ENCODE assay signal across 22 cellular contexts in the genomic region with DNA sequence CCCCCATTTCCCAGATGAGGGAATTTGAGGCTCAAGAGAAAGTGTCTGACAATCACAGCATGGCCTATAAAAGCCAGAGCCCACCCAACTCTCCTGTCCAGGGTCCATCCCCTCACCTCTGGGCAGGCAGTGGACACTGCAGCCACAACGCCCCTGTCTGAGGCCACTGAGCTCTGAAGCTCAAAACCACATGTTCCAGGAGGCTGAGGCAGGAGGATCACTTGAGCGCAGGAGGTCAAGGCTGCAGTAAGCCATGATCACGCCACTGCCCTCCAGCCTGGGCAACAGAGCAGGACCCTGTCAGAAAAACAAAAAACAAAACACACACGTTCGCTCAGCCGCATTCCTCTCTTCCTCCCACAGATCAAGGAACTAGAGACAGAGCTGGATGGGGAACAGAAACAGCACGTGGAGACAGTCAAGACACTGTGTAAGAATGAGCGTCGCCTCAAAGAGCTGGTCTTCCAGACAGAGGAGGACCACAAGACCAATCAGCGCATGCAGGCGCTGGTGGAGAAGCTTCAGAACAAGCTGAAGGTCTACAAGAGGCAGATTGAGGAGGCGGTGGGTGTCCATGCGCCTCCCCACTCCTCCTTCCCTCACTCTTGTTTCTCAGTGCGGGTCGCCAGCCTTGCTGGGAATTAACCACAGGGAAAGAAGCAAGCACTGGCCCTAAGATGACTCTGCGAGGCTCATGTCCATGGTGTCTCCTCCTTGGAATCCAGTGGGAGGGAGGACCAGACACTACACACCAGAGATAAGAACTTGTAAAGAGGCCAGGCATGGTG. TPM values are rescaled to one million over a fixed set of nuclear protein-coding genes. Genes with fewer than 3 reads are reported as not detected.
DNase-seq lines count a peak whose midpoint lies in the region; FAIRE-seq and TF ChIP-seq lines count a peak whose summit lies in the region.
"Had no signal": no experiment of that assay in that cellular context is flagged by ENCODE, and none has a peak within 500 bp of the region (broad histone marks: within the 10 kb centered on the region; RNA-seq: fewer than 3 reads in every experiment).

No MANE protein-coding gene starts in this region.

- H3K56ac ChIP-seq in H1 (replicated peaks; ENCODE audit: insufficient read length, low read depth, low read length), result no peak overlapping the region

- H3K4me1 ChIP-seq in GM23248 (ENCODE audit: insufficient read depth), result no peaks in the 10 kb centered on the region
- H3K4me1 ChIP-seq in H1 (replicated peaks in 1 of 4; ENCODE audit: control insufficient read depth in 3 of 4, insufficient read depth in 4 of 4, low read length in 3 of 4), result no peaks in the 10 kb centered on the region; a peak in 1 of 7 replicates
- no peaks in the 10 kb centered on the region for H3K4me1 ChIP-seq in osteoblast (ENCODE audit: insufficient read depth, low read length)

- H2BK120ac ChIP-seq in H1 (replicated peaks; ENCODE audit: low read depth, low read length), result no peak overlapping the region

- H2BK15ac ChIP-seq in H1 (ENCODE audit: low read length), result no peak overlapping the region

- FAIRE-seq in H1 (lab: Jason Lieb, UNC), result no peak
- FAIRE-seq: HTR-8/SVneo had no signal

- peaks cover 7% of the 10 kb centered on the region for H3K4me1 Mint-ChIP-seq in HFFc6 (ENCODE audit: low read depth)
- H3K4me1 Mint-ChIP-seq: CD4-positive, CD25-positive, alpha-beta regulatory T cell had no signal

- in situ Hi-C loops in GM23248 (cut with MboI), result no loop called here

- H3K27me3 ChIP-seq in GM23248 (replicated peaks; ENCODE audit: insufficient read depth) (no peaks in the 10 kb centered on the region), H1 (replicated peaks in 1 of 4; ENCODE audit: control insufficient read depth in 3 of 4, extremely low read depth in 1 of 4, insufficient read depth in 3 of 4, low read length in 3 of 4) (no peaks in the 10 kb centered on the region), osteoblast (ENCODE audit: insufficient read depth, low read length) (no peaks in the 10 kb centered on the region)

- H3K27me3 Mint-ChIP-seq in HFFc6 (ENCODE audit: insufficient read depth), result peaks cover 7% of the 10 kb centered on the region
- H3K27me3 Mint-ChIP-seq: CD4-positive, CD25-positive, alpha-beta regulatory T cell had no signal

- no peak overlapping the region for H4K8ac ChIP-seq in H1 (ENCODE audit: extremely low read depth, insufficient read depth, low read length)

- peaks cover 9% of the 10 kb centered on the region for H3K9me3 Mint-ChIP-seq in HFFc6

- H2BK20ac ChIP-seq in H1 (ENCODE audit: low read length), result no peak overlapping the region

- WGBS in GM23248 (ENCODE audit: low coverage in 1 of 2, low lambda C conversion rate in 2 of 2, missing lambda C conversion rate in 2 of 2), 2 experiments, result 84 to 92% methylated on average over 16 of the region's 16 CpGs
- WGBS in H1 (ENCODE audit: extremely low coverage in 1 of 2, insufficient coverage in 1 of 2, insufficient read length in 1 of 2, insufficient replicate concordance in 2 of 2, low coverage in 1 of 2, low lambda C conversion rate in 2 of 2, missing lambda C conversion rate in 1 of 2), 2 experiments, result 85% methylated on average over 16 of the region's 16 CpGs; no CpG with 5 or more reads in 1 of the 2 experiments

- no peaks in the 10 kb centered on the region for H3K9me2 ChIP-seq in GM23248 (ENCODE audit: insufficient read depth)

- no peaks in the 10 kb centered on the region for H4K20me1 ChIP-seq in GM23248 (ENCODE audit: insufficient read depth)
- H4K20me1 ChIP-seq in H1 (replicated peaks in 1 of 2; ENCODE audit: control insufficient read depth in 1 of 2, insufficient read depth in 2 of 2, low read length in 2 of 2), result no peaks in the 10 kb centered on the region
- H4K20me1 ChIP-seq in osteoblast (ENCODE audit: insufficient read depth, low read length), result no peaks in the 10 kb centered on the region

- no peak overlapping the region for H3K23ac ChIP-seq in H1 (ENCODE audit: insufficient read length)

- H3K9ac ChIP-seq in GM23248 (no peak overlapping the region), H1 (replicated peaks in 1 of 4; ENCODE audit: extremely low read depth in 1 of 4, low read depth in 3 of 4, low read length in 3 of 4) (no peak overlapping the region)

- H2BK12ac ChIP-seq in H1 (ENCODE audit: low read depth, low read length), result no peak overlapping the region

- no peak overlapping the region for H3K27ac Mint-ChIP-seq in HFFc6

- H3F3A ChIP-seq in GM23248 (ENCODE audit: insufficient read depth), result no peaks in the 10 kb centered on the region

- H3K9me3 ChIP-seq in GM23248 (ENCODE audit: low read depth), result no peaks in the 10 kb centered on the region
- 0 out of 4 replicates have a peak, but pooled peaks cover 0 to 3% of the 10 kb centered on the region in 2 experiments for H3K9me3 ChIP-seq in H1 (ENCODE audit: insufficient read depth in 2 of 2, low read depth in 1 of 2, low read length in 1 of 2)
- H3K9me3 ChIP-seq in osteoblast (ENCODE audit: low read depth, low read length), result no peaks in the 10 kb centered on the region

- 0 out of 2 replicates have a peak, but pooled peaks cover 2% of the 10 kb centered on the region for H3K79me1 ChIP-seq in H1 (ENCODE audit: low read depth, low read length)

- TF ChIP-seq RAD21 in H1 (IDR thresholded peaks at IDR 0.05 in 1 of 2, conservative IDR thresholded peaks at IDR 0.05 in 1 of 2; ENCODE audit: low read depth in 2 of 2, low read length in 2 of 2), result no peak

- H2AFZ ChIP-seq in GM23248 (no peak overlapping the region), H1 (ENCODE audit: low read length) (no peak overlapping the region), osteoblast (ENCODE audit: low read length) (no peak overlapping the region)
- H2AFZ ChIP-seq: PC-9 had no signal

- 0 out of 2 replicates have a peak overlapping the region, but pooled peaks have one; percentile 13 for H2AK5ac ChIP-seq in H1 (ENCODE audit: low read depth, low read length)

- no peak for TF ChIP-seq CTCF in H1 (IDR thresholded peaks at IDR 0.05; ENCODE audit: control extremely low read depth in 1 of 3, insufficient read depth in 1 of 3, low read depth in 1 of 3, low read length in 3 of 3)
- no peak for TF ChIP-seq CTCF in osteoblast (IDR thresholded peaks at IDR 0.05; ENCODE audit: extremely low read depth, low read depth, low read length)
- no peak for TF ChIP-seq CTCF in HFFc6 (IDR thresholded peaks at IDR 0.05)

- no peak for TF ChIP-seq EP300 in H1 (IDR thresholded peaks at IDR 0.05; ENCODE audit: borderline replicate concordance in 1 of 2, low read depth in 2 of 2, low read length in 2 of 2)

- H3K79me2 ChIP-seq in GM23248 (ENCODE audit: insufficient read depth) (no peaks in the 10 kb centered on the region), H1 (ENCODE audit: control insufficient read depth in 1 of 2, insufficient read depth in 2 of 2, low read length in 2 of 2) (no peaks in the 10 kb centered on the region), osteoblast (ENCODE audit: insufficient read depth, low read length) (no peaks in the 10 kb centered on the region)

- DNase-seq in Ammon's horn (ENCODE audit: low spot score), result peak; percentile 29
- peak; percentile 12 for DNase-seq in GM23248
- no peak for DNase-seq in H1 (ENCODE audit: low read depth in 1 of 2, low spot score in 2 of 2)
- DNase-seq in osteoblast (ENCODE audit: insufficient read length, low spot score, missing footprints), result peak; percentile 45
- no peak for DNase-seq in NCI-H510A (lab: John Stamatoyannopoulos, UW)
- DNase-seq in T-helper 2 cell, result no peak
- DNase-seq in HFFc6, result no peak
- DNase-seq: CD4-positive, CD25-positive, alpha-beta regulatory T cell; DMS53; HCEC 1CT; NCI-H1092 treated with DMSO at 0.1 percent for 48 hours; NCI-H1694 treated with DMSO at 0.1 percent for 48 hours; NCI-H2107; NCI-H345; NCI-H526 treated with DMSO at 0.1 percent for 48 hours; NK-92 treated with Interleukin-12 subunit alpha and Interleukin-12 subunit beta, amount 100 ng/mL, for 24 hours; PC-9; T-helper 1 cell had no signal

- TF ChIP-seq POLR2A in H1 (IDR thresholded peaks at IDR 0.05; ENCODE audit: control extremely low read depth in 1 of 2, low read depth in 2 of 2, low read length in 2 of 2), result no peak

- no peak overlapping the region for H3K14ac ChIP-seq in H1 (ENCODE audit: insufficient read length)

- POLR2A ChIA-PET in H1 (lab: Charles Lee; ENCODE audit: partially characterized antibody), result interaction anchor here (0.6 to 2.1 kb wide), 2 partner anchors 15 to 163 kb away, joined by 3 to 7 read pairs; no protein-coding TSS in a partner anchor

- H3K4me3 ChIP-seq in GM23248, result no peak overlapping the region
- no peak overlapping the region for H3K4me3 ChIP-seq in H1 (ENCODE audit: extremely low read depth in 1 of 4, insufficient read depth in 2 of 4, low read depth in 3 of 4, low read length in 4 of 4)
- no peak overlapping the region for H3K4me3 ChIP-seq in osteoblast (ENCODE audit: insufficient read depth, low read length)
- H3K4me3 ChIP-seq: PC-9, SK-N-MC had no signal

- H3K23me2 ChIP-seq in H1 (ENCODE audit: low read depth, low read length), result no peaks in the 10 kb centered on the region; the same call in 1 of the 2 replicates

- CTCF ChIA-PET in H1 (lab: Charles Lee; ENCODE audit: partially characterized antibody), result interaction anchor here (0.6 to 2.9 kb wide), 9 partner anchors 8 to 269 kb away, joined by 3 to 11 read pairs (median 4); no protein-coding TSS in a partner anchor

- no peak overlapping the region for H4K5ac ChIP-seq in H1 (ENCODE audit: insufficient read length, low read depth, low read length)

- no peak overlapping the region for H3K4me3 Mint-ChIP-seq in HFFc6
- H3K4me3 Mint-ChIP-seq: CD4-positive, CD25-positive, alpha-beta regulatory T cell had no signal

- H3K4ac ChIP-seq in H1 (replicated peaks; ENCODE audit: insufficient read length, low read depth, low read length), result no peak overlapping the region

- H3K36me3 Mint-ChIP-seq in HFFc6 (ENCODE audit: low read depth), result peaks cover 12% of the 10 kb centered on the region; the same call in 1 of the 2 replicates
- H3K36me3 Mint-ChIP-seq: CD4-positive, CD25-positive, alpha-beta regulatory T cell had no signal

- H4K91ac ChIP-seq in H1 (replicated peaks; ENCODE audit: insufficient read length, low read length), result no peak overlapping the region

- H3K4me2 ChIP-seq in GM23248 (ENCODE audit: unreplicated experiment), result no peak overlapping the region
- H3K4me2 ChIP-seq in H1 (ENCODE audit: insufficient read depth in 1 of 2, low read depth in 2 of 2, low read length in 2 of 2), result no peak overlapping the region
- no peak overlapping the region for H3K4me2 ChIP-seq in osteoblast (ENCODE audit: insufficient read depth, low read length)
- H3K4me2 ChIP-seq: PC-9 had no signal

- H3K18ac ChIP-seq in H1 (ENCODE audit: extremely low read depth, low read length), result no peak overlapping the region; the same call in 1 of the 2 replicates

- no peak overlapping the region for H3K27ac ChIP-seq in GM23248
- no peak overlapping the region for H3K27ac ChIP-seq in H1 (ENCODE audit: low read depth, low read length)
- H3K27ac ChIP-seq in osteoblast (ENCODE audit: low read depth, low read length), result no peak overlapping the region
- H3K27ac ChIP-seq: HL-60, PC-9, SK-N-MC had no signal

- H3K36me3 ChIP-seq in GM23248 (ENCODE audit: low read depth), result no peaks in the 10 kb centered on the region
- no peaks in the 10 kb centered on the region for H3K36me3 ChIP-seq in H1 (ENCODE audit: control insufficient read depth in 2 of 4, insufficient read depth in 4 of 4, low read length in 3 of 4)
- no peaks in the 10 kb centered on the region for H3K36me3 ChIP-seq in osteoblast (ENCODE audit: insufficient read depth, low read length)

- no peak overlapping the region for H2BK5ac ChIP-seq in H1 (ENCODE audit: low read depth, low read length)

RNA-seq across cellular contexts. Expression of gene ARPC1A, which starts 20.0 kb away (rescaled TPM):
- total RNA-seq in GM23248 (2014; rRNA removed; shearing (Covaris generic)), result 155 and 209 TPM in 2 replicates
- polyA plus RNA-seq in GM23248 (2016; fragmentation: Nextera tagmentation; extraction: Ambion mirVana), result 294 and 312 TPM in 2 replicates
- 147 and 155 TPM in 2 replicates for total RNA-seq in H1 (2021; fragmentation: NEBNext Ultra II Directional; extraction: Animal tissue kit (Norgen Biotek cat#: 25700))
- 123 and 140 TPM in 2 replicates for polyA plus RNA-seq in H1 (2011; rRNA removed)
- polyA plus RNA-seq in H1 (2011; cell fraction: cytosol; rRNA removed), result 115 TPM
- polyA plus RNA-seq in H1 (2011; cell fraction: nucleus; rRNA removed), result 109 TPM
- 124 to 146 TPM (median 139 TPM) in 4 replicates for polyA plus RNA-seq in H1 (2012, experiment 1 of 2)
- 134 TPM for polyA plus RNA-seq in H1 (2012, experiment 2 of 2)
- 173 TPM for polyA plus RNA-seq in H1 (2013, experiment 1 of 2)
- 185 TPM for polyA plus RNA-seq in H1 (2013, experiment 2 of 2)
- polyA minus RNA-seq in H1 (2011; rRNA and poly(A)+ RNA removed), result 107 and 108 TPM in 2 replicates
- polyA minus RNA-seq in H1 (2011; cell fraction: cytosol; rRNA and poly(A)+ RNA removed), result 49.9 TPM
- polyA minus RNA-seq in H1 (2011; cell fraction: nucleus; rRNA and poly(A)+ RNA removed), result 47.1 TPM
- total RNA-seq in osteoblast, result 132 and 158 TPM in 2 replicates
- total RNA-seq in HFFc6 (2021; fragmentation: NEBNext Ultra II Directional; extraction: Animal tissue kit (Norgen Biotek cat#: 25700)), result 100 to 1,000 TPM; 261 to 285 (median 281) TPM

RNA-seq across cellular contexts. Expression of gene MYH16, which starts 33.0 kb away (rescaled TPM):
- not detected in 2 replicates for total RNA-seq in GM23248 (2014; rRNA removed; shearing (Covaris generic))
- polyA plus RNA-seq in GM23248 (2016; fragmentation: Nextera tagmentation; extraction: Ambion mirVana) (not detected in 2 replicates), H1 (2011; rRNA removed) (not detected in 2 replicates)
- total RNA-seq in H1 (2021; fragmentation: NEBNext Ultra II Directional; extraction: Animal tissue kit (Norgen Biotek cat#: 25700)), result not detected in 2 replicates
- polyA plus RNA-seq in H1 (2011; cell fraction: cytosol; rRNA removed), result not detected
- polyA plus RNA-seq in H1 (2011; cell fraction: nucleus; rRNA removed), result not detected
- polyA plus RNA-seq in H1 (2012, experiment 1 of 2), result not detected in 4 replicates
- not detected for polyA plus RNA-seq in H1 (2012, experiment 2 of 2)
- polyA plus RNA-seq in H1 (2013, experiment 1 of 2), result not detected
- not detected for polyA plus RNA-seq in H1 (2013, experiment 2 of 2)
- polyA minus RNA-seq in H1 (2011; rRNA and poly(A)+ RNA removed), result not detected in 2 replicates
- polyA minus RNA-seq in H1 (2011; cell fraction: cytosol; rRNA and poly(A)+ RNA removed), result not detected
- not detected for polyA minus RNA-seq in H1 (2011; cell fraction: nucleus; rRNA and poly(A)+ RNA removed)
- total RNA-seq in osteoblast, result under 0.01 TPM in 1 of 2 replicates, not detected in the other
- total RNA-seq in HFFc6 (2021; fragmentation: NEBNext Ultra II Directional; extraction: Animal tissue kit (Norgen Biotek cat#: 25700)), result under 1 TPM in 1 of 6 experiments, not detected in 5; 0.05 TPM
- total RNA-seq: A673; CD4-positive, CD25-positive, alpha-beta regulatory T cell had no signal
- polyA plus RNA-seq: CD4-positive, CD25-positive, alpha-beta regulatory T cell had no signal

Comparison
In these comparisons a context has a peak if more than half of its experiments do, and no peak if none do; other contexts are left out.
1. DNase-seq: peak in Ammon's horn (single experiment), GM23248 (single experiment) and osteoblast (single experiment); none in H1 (0 of 2), NCI-H510A (single experiment), T-helper 2 cell (0 of 5) and HFFc6 (single experiment).